ENCODE assay signal across 2 cellular contexts in genomic region chr9:111601237-111602018, GRCh38.
A peak's percentile ranks its signal among the peaks of the same experiment; 100 is the strongest.
TF ChIP-seq lines count a peak whose summit lies in the region.

No MANE protein-coding gene starts in this region.

TF ChIP-seq in SK-N-SH, 30 proteins besides CTCF, POLR2A, EP300 and RAD21 (continued from another document):
- TF ChIP-seq SIN3A (IDR thresholded peaks at IDR 0.05; ENCODE audit: borderline replicate concordance, low read depth, low read length) (no peak), RFX5 (IDR thresholded peaks at IDR 0.05; ENCODE audit: low read length) (no peak), USF1 (IDR thresholded peaks at IDR 0.05; ENCODE audit: borderline replicate concordance, low read depth) (no peak), PBX3 (IDR thresholded peaks at IDR 0.05) (0 out of 2 replicates have a peak, but pooled peaks have one; percentile 29), SMC3 (IDR thresholded peaks at IDR 0.05; ENCODE audit: low read depth, low read length) (no peak), JUND (IDR thresholded peaks at IDR 0.05) (peak; percentile 20; the same call in 1 of the 2 replicates), EZH2phosphoT487 (IDR thresholded peaks at IDR 0.05; ENCODE audit: borderline replicate concordance, low read depth) (no peak), REST (IDR thresholded peaks at IDR 0.05; ENCODE audit: low read depth, low read length) (no peak)
TF ChIP-seq in SK-N-SH: peak in this region for 2.

TF ChIP-seq in SK-N-SH treated with all-trans-retinoic acid at 6 μM for 48 hours, 23 proteins besides CTCF, POLR2A, EP300 and RAD21 (continued from another document):
- no peak for TF ChIP-seq POU6F1 (CRISPR knock-in tag; IDR thresholded peaks at IDR 0.05; ENCODE audit: borderline replicate concordance, low read depth)
- TF ChIP-seq CSDC2 (CRISPR knock-in tag; IDR thresholded peaks at IDR 0.05): no peak
- TF ChIP-seq PATZ1 (CRISPR knock-in tag; IDR thresholded peaks at IDR 0.05; ENCODE audit: borderline replicate concordance): no peak
- no peak for TF ChIP-seq RARB (CRISPR knock-in tag; IDR thresholded peaks at IDR 0.05)
- TF ChIP-seq ZNF8 (CRISPR knock-in tag; IDR thresholded peaks at IDR 0.05): no peak
- no peak for TF ChIP-seq ZFP3 (CRISPR knock-in tag; IDR thresholded peaks at IDR 0.05)
- no peak for TF ChIP-seq ZNF565 (CRISPR knock-in tag; conservative IDR thresholded peaks at IDR 0.05; ENCODE audit: low read depth)
- TF ChIP-seq TOX (CRISPR knock-in tag; IDR thresholded peaks at IDR 0.05; ENCODE audit: borderline replicate concordance): no peak
- TF ChIP-seq PPARA (CRISPR knock-in tag; IDR thresholded peaks at IDR 0.05; ENCODE audit: borderline replicate concordance): no peak
- TF ChIP-seq ZNF70 (CRISPR knock-in tag; IDR thresholded peaks at IDR 0.05): no peak
- TF ChIP-seq CSRNP3 (CRISPR knock-in tag; IDR thresholded peaks at IDR 0.05): no peak
- TF ChIP-seq ZC3H10 (CRISPR knock-in tag; IDR thresholded peaks at IDR 0.05): no peak
- no peak for TF ChIP-seq TCF4 (CRISPR knock-in tag; IDR thresholded peaks at IDR 0.05; ENCODE audit: borderline replicate concordance)
